Comparison of ENCODE assay signal across 2 cellular contexts in the genomic region with DNA sequence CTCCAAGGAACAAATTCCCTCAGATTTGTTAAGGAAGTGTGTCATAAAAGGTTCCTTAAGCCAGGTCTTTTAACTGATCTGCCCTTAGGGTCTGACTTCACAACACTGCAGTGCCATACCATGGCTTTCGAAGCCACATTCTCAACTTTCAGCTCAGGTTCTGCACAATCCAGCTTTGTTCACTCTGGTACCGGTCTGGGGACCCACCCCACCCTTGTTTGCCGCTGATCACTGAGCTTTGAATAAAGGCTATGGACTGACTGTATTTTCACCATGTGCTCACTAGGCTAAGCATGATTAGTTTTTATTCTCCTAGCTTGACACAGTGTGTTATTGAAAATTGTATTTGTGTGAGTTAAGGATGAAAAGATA.
TF ChIP-seq lines count a peak whose summit lies in the region.

No MANE protein-coding gene starts in this region.

TF ChIP-seq in GM23338, 12 proteins besides CTCF, POLR2A, EP300 and RAD21:
- no peak for TF ChIP-seq REST (IDR thresholded peaks at IDR 0.05; ENCODE audit: unreplicated experiment)
- TF ChIP-seq, protein P1, sequence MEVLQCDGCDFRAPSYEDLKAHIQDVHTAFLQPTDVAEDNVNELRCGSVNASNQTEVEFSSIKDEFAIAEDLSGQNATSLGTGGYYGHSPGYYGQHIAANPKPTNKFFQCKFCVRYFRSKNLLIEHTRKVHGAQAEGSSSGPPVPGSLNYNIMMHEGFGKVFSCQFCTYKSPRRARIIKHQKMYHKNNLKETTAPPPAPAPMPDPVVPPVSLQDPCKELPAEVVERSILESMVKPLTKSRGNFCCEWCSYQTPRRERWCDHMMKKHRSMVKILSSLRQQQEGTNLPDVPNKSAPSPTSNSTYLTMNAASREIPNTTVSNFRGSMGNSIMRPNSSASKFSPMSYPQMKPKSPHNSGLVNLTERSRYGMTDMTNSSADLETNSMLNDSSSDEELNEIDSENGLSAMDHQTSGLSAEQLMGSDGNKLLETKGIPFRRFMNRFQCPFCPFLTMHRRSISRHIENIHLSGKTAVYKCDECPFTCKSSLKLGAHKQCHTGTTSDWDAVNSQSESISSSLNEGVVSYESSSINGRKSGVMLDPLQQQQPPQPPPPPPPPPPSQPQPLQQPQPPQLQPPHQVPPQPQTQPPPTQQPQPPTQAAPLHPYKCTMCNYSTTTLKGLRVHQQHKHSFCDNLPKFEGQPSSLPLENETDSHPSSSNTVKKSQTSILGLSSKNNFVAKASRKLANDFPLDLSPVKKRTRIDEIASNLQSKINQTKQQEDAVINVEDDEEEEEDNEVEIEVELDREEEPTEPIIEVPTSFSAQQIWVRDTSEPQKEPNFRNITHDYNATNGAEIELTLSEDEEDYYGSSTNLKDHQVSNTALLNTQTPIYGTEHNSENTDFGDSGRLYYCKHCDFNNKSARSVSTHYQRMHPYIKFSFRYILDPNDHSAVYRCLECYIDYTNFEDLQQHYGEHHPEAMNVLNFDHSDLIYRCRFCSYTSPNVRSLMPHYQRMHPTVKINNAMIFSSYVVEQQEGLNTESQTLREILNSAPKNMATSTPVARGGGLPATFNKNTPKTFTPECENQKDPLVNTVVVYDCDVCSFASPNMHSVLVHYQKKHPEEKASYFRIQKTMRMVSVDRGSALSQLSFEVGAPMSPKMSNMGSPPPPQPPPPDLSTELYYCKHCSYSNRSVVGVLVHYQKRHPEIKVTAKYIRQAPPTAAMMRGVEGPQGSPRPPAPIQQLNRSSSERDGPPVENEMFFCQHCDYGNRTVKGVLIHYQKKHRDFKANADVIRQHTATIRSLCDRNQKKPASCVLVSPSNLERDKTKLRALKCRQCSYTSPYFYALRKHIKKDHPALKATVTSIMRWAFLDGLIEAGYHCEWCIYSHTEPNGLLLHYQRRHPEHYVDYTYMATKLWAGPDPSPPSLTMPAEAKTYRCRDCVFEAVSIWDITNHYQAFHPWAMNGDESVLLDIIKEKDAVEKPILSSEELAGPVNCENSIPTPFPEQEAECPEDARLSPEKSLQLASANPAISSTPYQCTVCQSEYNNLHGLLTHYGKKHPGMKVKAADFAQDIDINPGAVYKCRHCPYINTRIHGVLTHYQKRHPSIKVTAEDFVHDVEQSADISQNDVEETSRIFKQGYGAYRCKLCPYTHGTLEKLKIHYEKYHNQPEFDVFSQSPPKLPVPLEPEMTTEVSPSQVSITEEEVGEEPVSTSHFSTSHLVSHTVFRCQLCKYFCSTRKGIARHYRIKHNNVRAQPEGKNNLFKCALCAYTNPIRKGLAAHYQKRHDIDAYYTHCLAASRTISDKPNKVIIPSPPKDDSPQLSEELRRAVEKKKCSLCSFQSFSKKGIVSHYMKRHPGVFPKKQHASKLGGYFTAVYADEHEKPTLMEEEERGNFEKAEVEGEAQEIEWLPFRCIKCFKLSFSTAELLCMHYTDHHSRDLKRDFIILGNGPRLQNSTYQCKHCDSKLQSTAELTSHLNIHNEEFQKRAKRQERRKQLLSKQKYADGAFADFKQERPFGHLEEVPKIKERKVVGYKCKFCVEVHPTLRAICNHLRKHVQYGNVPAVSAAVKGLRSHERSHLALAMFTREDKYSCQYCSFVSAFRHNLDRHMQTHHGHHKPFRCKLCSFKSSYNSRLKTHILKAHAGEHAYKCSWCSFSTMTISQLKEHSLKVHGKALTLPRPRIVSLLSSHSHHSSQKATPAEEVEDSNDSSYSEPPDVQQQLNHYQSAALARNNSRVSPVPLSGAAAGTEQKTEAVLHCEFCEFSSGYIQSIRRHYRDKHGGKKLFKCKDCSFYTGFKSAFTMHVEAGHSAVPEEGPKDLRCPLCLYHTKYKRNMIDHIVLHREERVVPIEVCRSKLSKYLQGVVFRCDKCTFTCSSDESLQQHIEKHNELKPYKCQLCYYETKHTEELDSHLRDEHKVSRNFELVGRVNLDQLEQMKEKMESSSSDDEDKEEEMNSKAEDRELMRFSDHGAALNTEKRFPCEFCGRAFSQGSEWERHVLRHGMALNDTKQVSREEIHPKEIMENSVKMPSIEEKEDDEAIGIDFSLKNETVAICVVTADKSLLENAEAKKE (CRISPR knock-in tag; IDR thresholded peaks at IDR 0.05), result no peak
- TF ChIP-seq POLR2AphosphoS5 (IDR thresholded peaks at IDR 0.05; ENCODE audit: low read depth), result no peak
- TF ChIP-seq EZH2 (IDR thresholded peaks at IDR 0.05; ENCODE audit: low read depth, unreplicated experiment), result no peak
TF ChIP-seq in GM23338: peak in this region for 0.

TF ChIP-seq in GM12878, 131 proteins besides CTCF, POLR2A, EP300 and RAD21:
- TF ChIP-seq RB1 (IDR thresholded peaks at IDR 0.05; ENCODE audit: borderline replicate concordance) (no peak), CHD4 (IDR thresholded peaks at IDR 0.05) (no peak), NRF1 (conservative IDR thresholded peaks at IDR 0.05; ENCODE audit: low read depth, low read length) (no peak), CEBPB (IDR thresholded peaks at IDR 0.05; ENCODE audit: borderline replicate concordance in 1 of 2, low read depth in 2 of 2, low read length in 2 of 2) (no peak), MXI1 (IDR thresholded peaks at IDR 0.05; ENCODE audit: low read depth, low read length) (no peak), MEF2B (IDR thresholded peaks at IDR 0.05; ENCODE audit: partially characterized antibody, poor library complexity, severe bottlenecking) (no peak), FOXK2 (IDR thresholded peaks at IDR 0.05) (no peak), RUNX3 (IDR thresholded peaks at IDR 0.05; ENCODE audit: low read length) (no peak), ZNF622 (IDR thresholded peaks at IDR 0.05) (no peak), FOXM1 (IDR thresholded peaks at IDR 0.05; ENCODE audit: low read depth, low read length) (no peak)
